In genomic region chr10:60737242-60737641, GRCh38 we compare ENCODE assay signal across 27 cellular contexts.
"Had no signal": no experiment of that assay in that cellular context is flagged by ENCODE, and none has a peak within 500 bp of the region (broad histone marks: within the 10 kb centered on the region; RNA-seq: fewer than 3 reads in every experiment).

No MANE protein-coding gene starts in this region.

- H3K27ac ChIP-seq: body of pancreas, cardiac muscle cell, esophagus squamous epithelium, gastroesophageal sphincter, heart right ventricle, neutrophil, ovary, prostate gland, tibial artery had no signal

- H3K9me3 Mint-ChIP-seq: activated CD8-positive, alpha-beta T cell treated with anti-CD3 and anti-CD28 coated beads for 36 hours; activated naive CD8-positive, alpha-beta T cell treated with anti-CD3 and anti-CD28 coated beads, Interleukin-2, amount 50 U/mL, for 24 hours; activated T-helper 1 cell treated with anti-CD3 and anti-CD28 coated beads, Interleukin-12 subunit alpha, Interleukin-12 subunit beta, Interleukin-2, Interleukin-4 antibody, amounts not matched to agents 30 ng/mL and 10 ng/mL and 1 ng/mL, durations not matched to agents 14 hours and 24 hours and 36 hours; endodermal cell; memory B cell; nephron; stimulated activated naive CD8-positive, alpha-beta T cell treated with anti-CD3 and anti-CD28 coated beads, Interleukin-15, amount 100 ng/mL, for 72 hours had no signal

- H3K27me3 ChIP-seq: body of pancreas, ovary had no signal

- H3K36me3 Mint-ChIP-seq: activated CD8-positive, alpha-beta memory T cell treated with anti-CD3 and anti-CD28 coated beads, Interleukin-2, amount 10 ng/mL, durations not matched to agents 7 days and 5 days; memory B cell had no signal

- H3K9me3 ChIP-seq: body of pancreas, esophagus squamous epithelium, gastroesophageal sphincter, heart right ventricle, neutrophil, ovary, prostate gland, tibial artery had no signal

- H3K36me3 ChIP-seq: cardiac muscle cell, esophagus squamous epithelium, gastroesophageal sphincter, heart right ventricle, neutrophil, ovary, prostate gland, tibial artery had no signal

- ATAC-seq: activated CD8-positive, alpha-beta memory T cell treated with anti-CD3 and anti-CD28 coated beads, Interleukin-2, amount 10 ng/mL, durations not matched to agents 7 days and 5 days; activated CD8-positive, alpha-beta T cell treated with anti-CD3 and anti-CD28 coated beads for 36 hours; activated naive CD8-positive, alpha-beta T cell treated with anti-CD3 and anti-CD28 coated beads, Interleukin-2, amount 50 U/mL, for 24 hours; body of pancreas; gastroesophageal sphincter; heart right ventricle; left colon; right cardiac atrium; stimulated activated naive CD8-positive, alpha-beta T cell treated with anti-CD3 and anti-CD28 coated beads, Interleukin-15, amount 100 ng/mL, for 72 hours had no signal

- H3K4me3 ChIP-seq: body of pancreas, cardiac muscle cell, esophagus squamous epithelium, gastroesophageal sphincter, heart right ventricle, ovary, prostate gland, tibial artery had no signal

- H3K4me3 Mint-ChIP-seq: activated CD8-positive, alpha-beta memory T cell treated with anti-CD3 and anti-CD28 coated beads, Interleukin-2, amount 10 ng/mL, durations not matched to agents 7 days and 5 days; activated CD8-positive, alpha-beta T cell treated with anti-CD3 and anti-CD28 coated beads for 36 hours; activated naive CD8-positive, alpha-beta T cell treated with anti-CD3 and anti-CD28 coated beads, Interleukin-2, amount 50 U/mL, for 24 hours; activated T-helper 1 cell treated with anti-CD3 and anti-CD28 coated beads, Interleukin-12 subunit alpha, Interleukin-12 subunit beta, Interleukin-2, Interleukin-4 antibody, amounts not matched to agents 30 ng/mL and 10 ng/mL and 1 ng/mL, durations not matched to agents 14 hours and 24 hours and 36 hours; endodermal cell; memory B cell; nephron; stimulated activated naive CD8-positive, alpha-beta T cell treated with anti-CD3 and anti-CD28 coated beads, Interleukin-15, amount 100 ng/mL, for 72 hours had no signal

- H3K4me1 ChIP-seq: body of pancreas, prostate gland had no signal

- H3K27ac Mint-ChIP-seq: activated CD8-positive, alpha-beta memory T cell treated with anti-CD3 and anti-CD28 coated beads, Interleukin-2, amount 10 ng/mL, durations not matched to agents 7 days and 5 days; activated CD8-positive, alpha-beta T cell treated with anti-CD3 and anti-CD28 coated beads for 36 hours; activated naive CD8-positive, alpha-beta T cell treated with anti-CD3 and anti-CD28 coated beads, Interleukin-2, amount 50 U/mL, for 24 hours; activated T-helper 1 cell treated with anti-CD3 and anti-CD28 coated beads, Interleukin-12 subunit alpha, Interleukin-12 subunit beta, Interleukin-2, Interleukin-4 antibody, amounts not matched to agents 30 ng/mL and 10 ng/mL and 1 ng/mL, durations not matched to agents 14 hours and 24 hours and 36 hours; endodermal cell; memory B cell; nephron; stimulated activated naive CD8-positive, alpha-beta T cell treated with anti-CD3 and anti-CD28 coated beads, Interleukin-15, amount 100 ng/mL, for 72 hours had no signal

- H3K4me1 Mint-ChIP-seq: memory B cell, nephron had no signal

- DNase-seq: activated CD4-positive, alpha-beta T cell treated with anti-CD3 and anti-CD28 coated beads for 4 hours; activated CD4-positive, CD25-positive, alpha-beta regulatory T cell; activated CD8-positive, alpha-beta memory T cell treated with anti-CD3 and anti-CD28 coated beads, Interleukin-2, amount 10 ng/mL, durations not matched to agents 7 days and 5 days; activated CD8-positive, alpha-beta T cell treated with anti-CD3 and anti-CD28 coated beads for 36 hours; activated gamma-delta T cell; activated naive CD4-positive, alpha-beta T cell treated with anti-CD3 and anti-CD28 coated beads, Interleukin-2, amount 50 U/mL, for 16 hours; activated naive CD8-positive, alpha-beta T cell treated with anti-CD3 and anti-CD28 coated beads, Interleukin-2, amount 50 U/mL, for 24 hours; anterior cingulate cortex; body of pancreas; cortex of kidney; endodermal cell; esophagus squamous epithelium; heart right ventricle; islet precursor cell; left colon; ovary; right cardiac atrium; stimulated activated CD4-positive, alpha-beta T cell treated with anti-CD3 and anti-CD28 coated beads, Interleukin-1b, Interleukin-23, amount 100 ng/mL, for 48 hours; stimulated activated naive CD8-positive, alpha-beta T cell treated with anti-CD3 and anti-CD28 coated beads, Interleukin-15, amount 100 ng/mL, for 72 hours; tibial artery had no signal
